Comparison of ENCODE assay signal across 1 cellular context in the genomic region with DNA sequence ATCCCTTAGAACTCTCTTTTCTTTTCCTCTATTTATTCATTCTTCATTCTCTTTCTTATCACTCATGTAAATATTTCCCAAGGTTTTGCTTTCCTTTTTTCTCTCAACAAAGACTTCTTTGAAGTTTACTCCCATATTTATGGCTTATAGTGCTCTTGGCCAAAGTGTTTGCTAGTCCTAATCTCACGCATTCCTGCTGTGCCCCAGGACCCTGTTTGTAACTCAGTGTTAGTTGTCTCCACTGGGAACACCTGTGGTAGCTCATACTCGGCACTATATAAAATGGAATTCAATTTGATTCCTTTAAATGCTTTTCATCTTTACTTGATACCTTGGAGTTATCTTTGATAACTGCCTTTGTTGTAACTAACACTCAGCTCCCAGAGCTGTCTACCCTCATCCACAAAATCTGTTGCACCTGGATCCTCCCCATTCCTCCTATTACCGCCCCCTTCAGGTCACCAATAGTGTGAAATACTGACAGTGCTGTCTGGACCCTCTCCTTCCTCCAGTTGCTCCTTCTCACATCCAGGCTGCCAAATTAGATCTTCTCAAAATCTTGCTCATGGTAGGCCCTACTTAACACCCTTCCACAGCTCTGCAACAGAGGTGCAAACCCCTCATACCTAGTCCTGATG.
TF ChIP-seq lines count a peak whose summit lies in the region.

No MANE protein-coding gene starts in this region.

TF ChIP-seq in GM23338, 12 proteins besides CTCF, POLR2A, EP300 and RAD21 (continued from another document):
- TF ChIP-seq, protein P1, sequence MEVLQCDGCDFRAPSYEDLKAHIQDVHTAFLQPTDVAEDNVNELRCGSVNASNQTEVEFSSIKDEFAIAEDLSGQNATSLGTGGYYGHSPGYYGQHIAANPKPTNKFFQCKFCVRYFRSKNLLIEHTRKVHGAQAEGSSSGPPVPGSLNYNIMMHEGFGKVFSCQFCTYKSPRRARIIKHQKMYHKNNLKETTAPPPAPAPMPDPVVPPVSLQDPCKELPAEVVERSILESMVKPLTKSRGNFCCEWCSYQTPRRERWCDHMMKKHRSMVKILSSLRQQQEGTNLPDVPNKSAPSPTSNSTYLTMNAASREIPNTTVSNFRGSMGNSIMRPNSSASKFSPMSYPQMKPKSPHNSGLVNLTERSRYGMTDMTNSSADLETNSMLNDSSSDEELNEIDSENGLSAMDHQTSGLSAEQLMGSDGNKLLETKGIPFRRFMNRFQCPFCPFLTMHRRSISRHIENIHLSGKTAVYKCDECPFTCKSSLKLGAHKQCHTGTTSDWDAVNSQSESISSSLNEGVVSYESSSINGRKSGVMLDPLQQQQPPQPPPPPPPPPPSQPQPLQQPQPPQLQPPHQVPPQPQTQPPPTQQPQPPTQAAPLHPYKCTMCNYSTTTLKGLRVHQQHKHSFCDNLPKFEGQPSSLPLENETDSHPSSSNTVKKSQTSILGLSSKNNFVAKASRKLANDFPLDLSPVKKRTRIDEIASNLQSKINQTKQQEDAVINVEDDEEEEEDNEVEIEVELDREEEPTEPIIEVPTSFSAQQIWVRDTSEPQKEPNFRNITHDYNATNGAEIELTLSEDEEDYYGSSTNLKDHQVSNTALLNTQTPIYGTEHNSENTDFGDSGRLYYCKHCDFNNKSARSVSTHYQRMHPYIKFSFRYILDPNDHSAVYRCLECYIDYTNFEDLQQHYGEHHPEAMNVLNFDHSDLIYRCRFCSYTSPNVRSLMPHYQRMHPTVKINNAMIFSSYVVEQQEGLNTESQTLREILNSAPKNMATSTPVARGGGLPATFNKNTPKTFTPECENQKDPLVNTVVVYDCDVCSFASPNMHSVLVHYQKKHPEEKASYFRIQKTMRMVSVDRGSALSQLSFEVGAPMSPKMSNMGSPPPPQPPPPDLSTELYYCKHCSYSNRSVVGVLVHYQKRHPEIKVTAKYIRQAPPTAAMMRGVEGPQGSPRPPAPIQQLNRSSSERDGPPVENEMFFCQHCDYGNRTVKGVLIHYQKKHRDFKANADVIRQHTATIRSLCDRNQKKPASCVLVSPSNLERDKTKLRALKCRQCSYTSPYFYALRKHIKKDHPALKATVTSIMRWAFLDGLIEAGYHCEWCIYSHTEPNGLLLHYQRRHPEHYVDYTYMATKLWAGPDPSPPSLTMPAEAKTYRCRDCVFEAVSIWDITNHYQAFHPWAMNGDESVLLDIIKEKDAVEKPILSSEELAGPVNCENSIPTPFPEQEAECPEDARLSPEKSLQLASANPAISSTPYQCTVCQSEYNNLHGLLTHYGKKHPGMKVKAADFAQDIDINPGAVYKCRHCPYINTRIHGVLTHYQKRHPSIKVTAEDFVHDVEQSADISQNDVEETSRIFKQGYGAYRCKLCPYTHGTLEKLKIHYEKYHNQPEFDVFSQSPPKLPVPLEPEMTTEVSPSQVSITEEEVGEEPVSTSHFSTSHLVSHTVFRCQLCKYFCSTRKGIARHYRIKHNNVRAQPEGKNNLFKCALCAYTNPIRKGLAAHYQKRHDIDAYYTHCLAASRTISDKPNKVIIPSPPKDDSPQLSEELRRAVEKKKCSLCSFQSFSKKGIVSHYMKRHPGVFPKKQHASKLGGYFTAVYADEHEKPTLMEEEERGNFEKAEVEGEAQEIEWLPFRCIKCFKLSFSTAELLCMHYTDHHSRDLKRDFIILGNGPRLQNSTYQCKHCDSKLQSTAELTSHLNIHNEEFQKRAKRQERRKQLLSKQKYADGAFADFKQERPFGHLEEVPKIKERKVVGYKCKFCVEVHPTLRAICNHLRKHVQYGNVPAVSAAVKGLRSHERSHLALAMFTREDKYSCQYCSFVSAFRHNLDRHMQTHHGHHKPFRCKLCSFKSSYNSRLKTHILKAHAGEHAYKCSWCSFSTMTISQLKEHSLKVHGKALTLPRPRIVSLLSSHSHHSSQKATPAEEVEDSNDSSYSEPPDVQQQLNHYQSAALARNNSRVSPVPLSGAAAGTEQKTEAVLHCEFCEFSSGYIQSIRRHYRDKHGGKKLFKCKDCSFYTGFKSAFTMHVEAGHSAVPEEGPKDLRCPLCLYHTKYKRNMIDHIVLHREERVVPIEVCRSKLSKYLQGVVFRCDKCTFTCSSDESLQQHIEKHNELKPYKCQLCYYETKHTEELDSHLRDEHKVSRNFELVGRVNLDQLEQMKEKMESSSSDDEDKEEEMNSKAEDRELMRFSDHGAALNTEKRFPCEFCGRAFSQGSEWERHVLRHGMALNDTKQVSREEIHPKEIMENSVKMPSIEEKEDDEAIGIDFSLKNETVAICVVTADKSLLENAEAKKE (CRISPR knock-in tag; IDR thresholded peaks at IDR 0.05), result no peak
- TF ChIP-seq NANOG (IDR thresholded peaks at IDR 0.05; ENCODE audit: borderline replicate concordance), result no peak
- no peak for TF ChIP-seq ZNF331 (CRISPR knock-in tag; IDR thresholded peaks at IDR 0.05; ENCODE audit: low read depth)
- TF ChIP-seq CREB1 (CRISPR knock-in tag; IDR thresholded peaks at IDR 0.05; ENCODE audit: low read depth), result no peak
